25 cellular contexts compared by ENCODE assay signal in the genomic region with DNA sequence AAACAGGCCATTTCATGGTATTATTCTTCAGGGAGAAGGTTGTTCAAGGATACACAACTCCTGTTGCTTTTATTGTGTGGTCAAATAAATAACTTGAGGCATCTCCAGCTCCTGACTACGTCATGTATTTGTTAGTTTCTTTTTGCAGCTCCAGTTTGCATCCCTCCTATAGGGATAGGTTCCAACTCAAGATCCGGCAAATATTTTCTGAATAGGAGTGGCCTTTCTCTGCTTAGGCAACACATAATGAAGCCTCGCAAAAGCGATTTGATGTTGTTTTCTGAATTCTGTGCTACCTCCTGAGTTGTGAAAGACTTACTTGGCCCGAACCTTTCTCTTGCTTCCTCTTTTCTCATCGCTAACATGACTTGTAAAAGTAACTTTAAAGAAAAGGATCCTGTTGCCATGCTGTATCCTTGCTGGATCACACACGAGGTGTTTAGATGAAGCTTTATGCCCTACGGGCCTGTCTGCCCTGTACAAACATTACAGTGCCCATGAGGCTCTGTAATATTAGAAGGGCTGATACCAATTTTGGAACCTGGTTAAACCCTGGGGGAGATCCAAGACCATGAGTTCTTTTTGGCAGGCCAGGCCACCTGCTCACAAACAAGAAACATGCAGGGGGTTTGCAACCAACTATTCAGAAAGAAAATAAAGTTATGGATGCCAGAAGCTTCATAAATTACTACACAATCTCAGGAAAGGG.
DNase-seq lines count a peak whose midpoint lies in the region; ATAC-seq and TF ChIP-seq lines count a peak whose summit lies in the region.
"Had no signal": no experiment of that assay in that cellular context is flagged by ENCODE, and none has a peak within 500 bp of the region (broad histone marks: within the 10 kb centered on the region; RNA-seq: fewer than 3 reads in every experiment).

No MANE protein-coding gene starts in this region.

- peak; percentile 42 for DNase-seq in SIG-M5 treated with dmso at 0.1 percent for 504 hours (lab: John Stamatoyannopoulos, UW; ENCODE audit: unreplicated experiment)
- no peak for DNase-seq in SIG-M5 (lab: John Stamatoyannopoulos, UW)
- DNase-seq in SKM-1 (lab: John Stamatoyannopoulos, UW; ENCODE audit: unreplicated experiment), result peak; percentile 15
- peak; percentile 84 for DNase-seq in fibroblast of villous mesenchyme (ENCODE audit: low read depth)
- no peak for DNase-seq in aorta
- no peak for DNase-seq in NCI-H2081 treated with DMSO at 0.1 percent for 48 hours (lab: John Stamatoyannopoulos, UW)
- no peak for DNase-seq in NCI-H82 treated with DMSO at 0.1 percent for 48 hours (lab: John Stamatoyannopoulos, UW; ENCODE audit: unreplicated experiment)
- DNase-seq: activated naive CD4-positive, alpha-beta T cell treated with anti-CD3 and anti-CD28 coated beads, Interleukin-2, amount 10 ng/mL, durations not matched to agents 7 days and 5 days; activated T-cell treated with anti-CD3 and anti-CD28 coated beads, Interleukin-2, amount 50 U/mL, for 4 hours; colonic mucosa; foreskin melanocyte; GF-D8; HFFc6; NCI-H1105; NCI-H2081; NCI-H510A; stimulated activated CD4-positive, alpha-beta T cell treated with anti-CD3 and anti-CD28 coated beads, Interleukin-4, amount 100 ng/mL, for 24 hours; T-helper 9 cell; upper lobe of left lung had no signal

- H3K36me3 ChIP-seq in aorta (ENCODE audit: control insufficient read depth in 1 of 2, insufficient read depth in 2 of 2, low read length in 1 of 2), result no peaks in the 10 kb centered on the region
- H3K36me3 ChIP-seq: colonic mucosa, prostate gland, upper lobe of left lung had no signal

- H3K27ac ChIP-seq in aorta (ENCODE audit: low read depth in 1 of 2, low read length in 2 of 2), result no peak overlapping the region
- H3K27ac ChIP-seq: A549, colonic mucosa, prostate gland, upper lobe of left lung had no signal

- WGBS in aorta, 2 donors, result 56 to 60% methylated on average over 8 of the region's 8 CpGs

- intact Hi-C loops in aorta (cut with DNase I), result loop anchor here in 1 of 2 donors (5.0 kb wide), 1 partner anchor 233 kb away; no protein-coding TSS in a partner anchor

- no peaks in the 10 kb centered on the region for H3K4me1 ChIP-seq in aorta (ENCODE audit: control insufficient read depth in 1 of 2, insufficient read depth in 2 of 2, low read length in 2 of 2)
- H3K4me1 ChIP-seq: A549, colonic mucosa, prostate gland, upper lobe of left lung had no signal

- H3K27me3 ChIP-seq in aorta (ENCODE audit: control insufficient read depth in 1 of 2, insufficient read depth in 2 of 2, low read length in 1 of 2), result no peaks in the 10 kb centered on the region
- H3K27me3 ChIP-seq: colonic mucosa, upper lobe of left lung had no signal

- ATAC-seq in aorta (ENCODE audit: low FRiP score) (peak; percentile 40), GM18519 (IDR thresholded peaks at IDR 0.05; ENCODE audit: low FRiP score, unreplicated experiment) (no peak)
- ATAC-seq: A549; activated CD4-positive, CD25-positive, alpha-beta regulatory T cell treated with anti-CD3 and anti-CD28 coated beads, Interleukin-2, amount 50 U/mL, for 24 hours; activated T-cell treated with anti-CD3 and anti-CD28 coated beads, Interleukin-2, amount 50 U/mL, for 4 hours; GM12878 had no signal

- TF ChIP-seq CTCF in fibroblast of villous mesenchyme (IDR thresholded peaks at IDR 0.05; ENCODE audit: insufficient read depth, low read depth, low read length), result no peak

- no peaks in the 10 kb centered on the region for H3K9me3 ChIP-seq in aorta (ENCODE audit: control insufficient read depth, low read length)
- H3K9me3 ChIP-seq: A549, colonic mucosa, prostate gland, upper lobe of left lung had no signal

- H3K4me3 ChIP-seq in fibroblast of villous mesenchyme (ENCODE audit: low read depth, low read length) (no peak overlapping the region), aorta (ENCODE audit: low read length in 2 of 2) (no peak overlapping the region)
- H3K4me3 ChIP-seq: A549, colonic mucosa, GM12878, prostate gland, smooth muscle cell, upper lobe of left lung had no signal

Comparison
In these comparisons a context has a peak if more than half of its experiments do, and no peak if none do; other contexts are left out.
1. DNase-seq: peak in SIG-M5 treated with dmso at 0.1 percent for 504 hours (single experiment), SKM-1 (single experiment) and fibroblast of villous mesenchyme (single experiment); none in SIG-M5 (single experiment), aorta (0 of 2), NCI-H2081 treated with DMSO at 0.1 percent for 48 hours (single experiment) and NCI-H82 treated with DMSO at 0.1 percent for 48 hours (single experiment).